Comparison of ENCODE assay signal across 14 cellular contexts in genomic region chr6:128657181-128657580, GRCh38.
DNase-seq lines count a peak whose midpoint lies in the region; ATAC-seq, FAIRE-seq and TF ChIP-seq lines count a peak whose summit lies in the region.
"Had no signal": no experiment of that assay in that cellular context is flagged by ENCODE, and none has a peak within 500 bp of the region (broad histone marks: within the 10 kb centered on the region; RNA-seq: fewer than 3 reads in every experiment).

No MANE protein-coding gene starts in this region.

- H3K4me1 Mint-ChIP-seq in HFFc6 (ENCODE audit: low read depth): peaks cover 58% of the 10 kb centered on the region
- H3K4me1 Mint-ChIP-seq: activated B cell treated with CpG ODN at 0.5 μM for 24 hours, IgD-negative memory B cell had no signal

- TF ChIP-seq CTCF in GM10266 (IDR thresholded peaks at IDR 0.05; ENCODE audit: control insufficient read depth, insufficient read depth, low read depth, missing control alignments) (no peak), HFFc6 (IDR thresholded peaks at IDR 0.05) (no peak), OCI-LY3 (IDR thresholded peaks at IDR 0.05; ENCODE audit: low read depth, low read length) (no peak), foreskin keratinocyte (conservative IDR thresholded peaks at IDR 0.05) (no peak)

- peak; percentile 5 for DNase-seq in GM10266 (ENCODE audit: extremely low spot score)
- peak; percentile 6 for DNase-seq in HFFc6
- DNase-seq in foreskin keratinocyte: no peak
- DNase-seq in stimulated activated CD4-positive, alpha-beta T cell treated with anti-CD3 and anti-CD28 coated beads, Interleukin-4, amount 100 ng/mL, for 1 hour: no peak
- no peak for DNase-seq in SHP77 treated with DMSO at 0.1 percent for 48 hours (lab: John Stamatoyannopoulos, UW)
- DNase-seq in H54 (ENCODE audit: insufficient read length, low spot score): no peak
- DNase-seq: activated B cell treated with CpG ODN at 0.5 μM for 24 hours; aorta; NCI-H1048; NCI-H2171 treated with DMSO at 0.1 percent for 48 hours; stimulated activated CD4-positive, alpha-beta T cell treated with anti-CD3 and anti-CD28 coated beads, Interleukin-2, amount 100 ng/mL, for 48 hours had no signal

- H3K4me2 ChIP-seq in OCI-LY3 (ENCODE audit: low read length): peak overlapping the region; percentile 44

- no peak overlapping the region for H2AFZ ChIP-seq in OCI-LY3 (ENCODE audit: low read depth, low read length)

- H3K27me3 ChIP-seq in OCI-LY3 (ENCODE audit: low read depth, low read length): no peaks in the 10 kb centered on the region
- H3K27me3 ChIP-seq in foreskin keratinocyte: no peaks in the 10 kb centered on the region

- H3K27ac ChIP-seq in OCI-LY3 (ENCODE audit: low read length) (peak overlapping the region; percentile 77), foreskin keratinocyte (peak overlapping the region; percentile 72)

- H4K20me1 ChIP-seq in OCI-LY3 (ENCODE audit: insufficient read depth, low read length): no peaks in the 10 kb centered on the region

- H3K27ac Mint-ChIP-seq in HFFc6: peak overlapping the region; percentile 76
- H3K27ac Mint-ChIP-seq: activated B cell treated with CpG ODN at 0.5 μM for 24 hours, IgD-negative memory B cell had no signal

- ATAC-seq in foreskin keratinocyte: no peak

- peaks cover 42% of the 10 kb centered on the region for H3K4me1 ChIP-seq in OCI-LY3 (ENCODE audit: low read length)
- H3K4me1 ChIP-seq in foreskin keratinocyte: peaks cover 59% of the 10 kb centered on the region

- H3K9ac ChIP-seq in OCI-LY3 (ENCODE audit: low read length): peak overlapping the region; percentile 19; the same call in 1 of the 2 replicates

- no peaks in the 10 kb centered on the region for H3K36me3 ChIP-seq in OCI-LY3 (replicated peaks; ENCODE audit: low read depth, low read length)

- H3K9me3 ChIP-seq in OCI-LY3 (ENCODE audit: insufficient read depth, low read length): no peaks in the 10 kb centered on the region

- H3K9me3 Mint-ChIP-seq in HFFc6: no peaks in the 10 kb centered on the region
- H3K9me3 Mint-ChIP-seq: activated B cell treated with CpG ODN at 0.5 μM for 24 hours had no signal

- H3K79me2 ChIP-seq in OCI-LY3 (ENCODE audit: low read length): no peaks in the 10 kb centered on the region

- no peaks in the 10 kb centered on the region for H3K27me3 Mint-ChIP-seq in HFFc6 (ENCODE audit: insufficient read depth)
- H3K27me3 Mint-ChIP-seq: activated B cell treated with CpG ODN at 0.5 μM for 24 hours, IgD-negative memory B cell had no signal

- H3K36me3 Mint-ChIP-seq in HFFc6 (ENCODE audit: low read depth): no peaks in the 10 kb centered on the region
- H3K36me3 Mint-ChIP-seq: IgD-negative memory B cell had no signal

- TF ChIP-seq POLR2A in H54 (IDR thresholded peaks at IDR 0.05; ENCODE audit: low read depth, low read length): no peak

- H3K4me3 Mint-ChIP-seq in HFFc6: peak overlapping the region; percentile 17; the same call in 1 of the 2 replicates
- H3K4me3 Mint-ChIP-seq: activated B cell treated with CpG ODN at 0.5 μM for 24 hours, IgD-negative memory B cell had no signal

- no peak for FAIRE-seq in H54 (lab: Jason Lieb, UNC)

- peak overlapping the region; percentile 7; the same call in 1 of the 2 replicates for H3K4me3 ChIP-seq in OCI-LY3 (ENCODE audit: low read length)
- H3K4me3 ChIP-seq: lung had no signal

Comparison
In these comparisons a context has a peak if more than half of its experiments do, and no peak if none do; other contexts are left out.
1. DNase-seq: peak in GM10266 (single experiment) and HFFc6 (single experiment); none in foreskin keratinocyte (0 of 2), stimulated activated CD4-positive, alpha-beta T cell treated with anti-CD3 and anti-CD28 coated beads, Interleukin-4, amount 100 ng/mL, for 1 hour (single experiment), SHP77 treated with DMSO at 0.1 percent for 48 hours (single experiment) and H54 (single experiment).